In the genomic region with DNA sequence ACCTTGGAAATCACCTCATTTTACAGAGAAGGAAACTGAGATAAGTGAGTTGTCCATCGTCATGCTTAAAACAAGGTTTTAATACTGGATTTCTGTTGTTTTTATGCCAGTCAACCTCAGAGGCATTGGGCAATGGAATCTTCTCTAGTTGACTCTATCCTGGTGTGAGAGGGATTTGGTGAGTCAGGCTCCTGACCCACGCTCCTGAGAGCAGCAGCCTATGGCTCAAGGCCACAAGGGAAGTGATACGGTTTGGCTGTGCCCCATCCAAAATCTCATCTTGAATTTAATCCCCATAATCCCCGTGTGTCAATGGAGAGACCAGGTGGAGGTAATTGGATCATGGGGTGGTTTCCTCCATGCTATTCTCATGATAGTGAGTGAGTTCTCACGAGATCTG, we compare ENCODE assay signal across 18 cellular contexts.
DNase-seq lines count a peak whose midpoint lies in the region; ATAC-seq and TF ChIP-seq lines count a peak whose summit lies in the region.
"Had no signal": no experiment of that assay in that cellular context is flagged by ENCODE, and none has a peak within 500 bp of the region (broad histone marks: within the 10 kb centered on the region; RNA-seq: fewer than 3 reads in every experiment).

No MANE protein-coding gene starts in this region.

- H3K4me1 ChIP-seq in mammary epithelial cell (ENCODE audit: insufficient read depth, low read length): peaks cover 8% of the 10 kb centered on the region
- H3K4me1 ChIP-seq: A549; BLaER1 treated with 17β-estradiol and CSF1 and Interleukin-3, amounts not matched to agents 10 nM and 100 nM; colonic mucosa had no signal

- no peak overlapping the region for H3K27ac ChIP-seq in mammary epithelial cell (ENCODE audit: insufficient read depth, low read depth, low read length)
- H3K27ac ChIP-seq: A549; BLaER1 treated with 17β-estradiol and CSF1 and Interleukin-3, amounts not matched to agents 10 nM and 100 nM; colonic mucosa had no signal

- peak overlapping the region; percentile 70 for H3K27ac Mint-ChIP-seq in nephron progenitor cell
- H3K27ac Mint-ChIP-seq in activated naive CD4-positive, alpha-beta T cell treated with anti-CD3 and anti-CD28 coated beads, Interleukin-2, amount 10 ng/mL, durations not matched to agents 7 days and 5 days: no peak overlapping the region
- H3K27ac Mint-ChIP-seq: activated naive CD8-positive, alpha-beta T cell; activated T-cell treated with anti-CD3 and anti-CD28 coated beads, Interleukin-2, amount 50 U/mL, for 24 hours had no signal

- dilution Hi-C loops in mammary epithelial cell (cut with HindIII; ENCODE audit: low sequenced_read_pairs): no loop called here

- DNase-seq in AG20443 (ENCODE audit: low spot score) (peak; percentile 70), LHCN-M2 (ENCODE audit: low read depth) (peak; percentile 37), mammary epithelial cell (peak; percentile 12), nephron progenitor cell (no peak), NCI-H2029 treated with DMSO at 0.1 percent for 48 hours (lab: John Stamatoyannopoulos, UW) (no peak), NCI-H1436 treated with DMSO at 0.1 percent for 48 hours (lab: John Stamatoyannopoulos, UW) (no peak), left lobe of liver (ENCODE audit: low spot score) (no peak)
- no peak for DNase-seq in activated naive CD4-positive, alpha-beta T cell treated with anti-CD3 and anti-CD28 coated beads, Interleukin-2, amount 10 ng/mL, durations not matched to agents 7 days and 5 days
- DNase-seq: activated CD4-positive, CD25-positive, alpha-beta regulatory T cell treated with anti-CD3 and anti-CD28 coated beads, Interleukin-2, amount 50 U/mL, for 72 hours; activated T-cell treated with anti-CD3 and anti-CD28 coated beads, Interleukin-2, amount 50 U/mL, for 24 hours; colonic mucosa; Karpas-422; mucosa of descending colon; NCI-H1092 treated with DMSO at 0.1 percent for 48 hours; NCI-H510A treated with DMSO at 0.1 percent for 48 hours had no signal

- H3K9me3 Mint-ChIP-seq in nephron progenitor cell: peaks cover 5% of the 10 kb centered on the region
- H3K9me3 Mint-ChIP-seq in activated naive CD4-positive, alpha-beta T cell treated with anti-CD3 and anti-CD28 coated beads, Interleukin-2, amount 10 ng/mL, durations not matched to agents 7 days and 5 days: no peaks in the 10 kb centered on the region
- H3K9me3 Mint-ChIP-seq: activated T-cell treated with anti-CD3 and anti-CD28 coated beads, Interleukin-2, amount 50 U/mL, for 24 hours had no signal

- in situ Hi-C loops in mammary epithelial cell (cut with MboI; ENCODE audit: low sequenced_read_pairs in 2 of 2): no loop called here

- no peak overlapping the region for H3K4me3 ChIP-seq in mammary epithelial cell (replicated peaks in 1 of 3; ENCODE audit: insufficient read depth in 1 of 3, low read depth in 2 of 3, low read length in 3 of 3)
- H3K4me3 ChIP-seq: A549; BLaER1 treated with 17β-estradiol and CSF1 and Interleukin-3, amounts not matched to agents 10 nM and 100 nM; colonic mucosa; mucosa of descending colon had no signal

- H3K9ac ChIP-seq in mammary epithelial cell (ENCODE audit: insufficient read depth, low read length): no peak overlapping the region
- H3K9ac ChIP-seq: BLaER1 treated with 17β-estradiol and CSF1 and Interleukin-3, amounts not matched to agents 10 nM and 100 nM had no signal

- H2AFZ ChIP-seq in mammary epithelial cell (ENCODE audit: low read depth, low read length): no peak overlapping the region

- peaks cover 11% of the 10 kb centered on the region for H3K4me1 Mint-ChIP-seq in nephron progenitor cell
- no peaks in the 10 kb centered on the region for H3K4me1 Mint-ChIP-seq in activated naive CD4-positive, alpha-beta T cell treated with anti-CD3 and anti-CD28 coated beads, Interleukin-2, amount 10 ng/mL, durations not matched to agents 7 days and 5 days

- H3K4me2 ChIP-seq in mammary epithelial cell (ENCODE audit: insufficient read depth, low read depth, low read length): no peak overlapping the region
- H3K4me2 ChIP-seq: A549; BLaER1 treated with 17β-estradiol and CSF1 and Interleukin-3, amounts not matched to agents 10 nM and 100 nM had no signal

- no peaks in the 10 kb centered on the region for H3K27me3 Mint-ChIP-seq in nephron progenitor cell (ENCODE audit: low read depth, poor library complexity)
- peaks cover 3% of the 10 kb centered on the region for H3K27me3 Mint-ChIP-seq in activated naive CD4-positive, alpha-beta T cell treated with anti-CD3 and anti-CD28 coated beads, Interleukin-2, amount 10 ng/mL, durations not matched to agents 7 days and 5 days
- H3K27me3 Mint-ChIP-seq: activated naive CD8-positive, alpha-beta T cell; activated T-cell treated with anti-CD3 and anti-CD28 coated beads, Interleukin-2, amount 50 U/mL, for 24 hours had no signal

- intact Hi-C loops in mammary epithelial cell (cut with micrococcal nuclease): no loop called here

- ATAC-seq in left lobe of liver: no peak
- ATAC-seq: mucosa of descending colon had no signal

- H3K36me3 ChIP-seq in mammary epithelial cell (ENCODE audit: insufficient read depth, low read length): no peaks in the 10 kb centered on the region
- H3K36me3 ChIP-seq: BLaER1 treated with 17β-estradiol and CSF1 and Interleukin-3, amounts not matched to agents 10 nM and 100 nM; colonic mucosa had no signal

- no TSS peak for BruUV-seq in mammary epithelial cell (replicated peaks; lab: Mats Ljungman, UMichigan)

- H3K79me2 ChIP-seq in mammary epithelial cell (ENCODE audit: insufficient read depth, low read length): no peaks in the 10 kb centered on the region

- TF ChIP-seq CTCF in mammary epithelial cell (conservative IDR thresholded peaks at IDR 0.05 in 1 of 2, IDR thresholded peaks at IDR 0.05 in 1 of 2; ENCODE audit: extremely low read depth in 1 of 2, insufficient read depth in 1 of 2, low read depth in 1 of 2, low read length in 2 of 2) (no peak), nephron progenitor cell (IDR thresholded peaks at IDR 0.05) (no peak)

- CTCF ChIA-PET in mammary epithelial cell (lab: Charles Lee; ENCODE audit: low non-redundant PET): no interaction called here
- CTCF ChIA-PET in activated naive CD4-positive, alpha-beta T cell treated with anti-CD3 and anti-CD28 coated beads, Interleukin-2, amount 10 ng/mL, durations not matched to agents 7 days and 5 days (lab: Charles Lee): no interaction called here

- H3K4me3 Mint-ChIP-seq in nephron progenitor cell: no peak overlapping the region
- H3K4me3 Mint-ChIP-seq in activated naive CD4-positive, alpha-beta T cell treated with anti-CD3 and anti-CD28 coated beads, Interleukin-2, amount 10 ng/mL, durations not matched to agents 7 days and 5 days: no peak overlapping the region
- H3K4me3 Mint-ChIP-seq: activated naive CD8-positive, alpha-beta T cell; activated T-cell treated with anti-CD3 and anti-CD28 coated beads, Interleukin-2, amount 50 U/mL, for 24 hours had no signal

- no peaks in the 10 kb centered on the region for H4K20me1 ChIP-seq in mammary epithelial cell (ENCODE audit: insufficient read depth, low read length)
- H4K20me1 ChIP-seq: BLaER1 treated with 17β-estradiol and CSF1 and Interleukin-3, amounts not matched to agents 10 nM and 100 nM had no signal

- no peaks in the 10 kb centered on the region for H3K36me3 Mint-ChIP-seq in nephron progenitor cell (ENCODE audit: low read depth)
- no peaks in the 10 kb centered on the region for H3K36me3 Mint-ChIP-seq in activated naive CD4-positive, alpha-beta T cell treated with anti-CD3 and anti-CD28 coated beads, Interleukin-2, amount 10 ng/mL, durations not matched to agents 7 days and 5 days
- H3K36me3 Mint-ChIP-seq: activated naive CD8-positive, alpha-beta T cell had no signal

- H3K9me3 ChIP-seq in mammary epithelial cell (replicated peaks; ENCODE audit: insufficient read depth, low read length): no peaks in the 10 kb centered on the region
- H3K9me3 ChIP-seq: A549, colonic mucosa, mucosa of descending colon had no signal

- WGBS in mammary epithelial cell (ENCODE audit: low coverage, missing lambda C conversion rate): 79% methylated on average over 3 of the region's 5 CpGs

- peaks cover 3% of the 10 kb centered on the region for H3K27me3 ChIP-seq in mammary epithelial cell (ENCODE audit: insufficient read depth, low read length)
- H3K27me3 ChIP-seq: BLaER1 treated with 17β-estradiol and CSF1 and Interleukin-3, amounts not matched to agents 10 nM and 100 nM; colonic mucosa had no signal

Comparison
In these comparisons a context has a peak if more than half of its experiments do, and no peak if none do; other contexts are left out.
1. DNase-seq: peak in AG20443 (single experiment), LHCN-M2 (single experiment) and mammary epithelial cell (single experiment); none in nephron progenitor cell (single experiment), NCI-H2029 treated with DMSO at 0.1 percent for 48 hours (single experiment), activated naive CD4-positive, alpha-beta T cell treated with anti-CD3 and anti-CD28 coated beads, Interleukin-2, amount 10 ng/mL, durations not matched to agents 7 days and 5 days (single experiment), NCI-H1436 treated with DMSO at 0.1 percent for 48 hours (single experiment) and left lobe of liver (single experiment).